Comparison of ENCODE assay signal across 8 cellular contexts in genomic region chr5:168295574-168296201, GRCh38. TPM values are rescaled to one million over a fixed set of nuclear protein-coding genes. Genes with fewer than 3 reads are reported as not detected.
DNase-seq lines count a peak whose midpoint lies in the region; ATAC-seq and TF ChIP-seq lines count a peak whose summit lies in the region.
"Had no signal": no experiment of that assay in that cellular context is flagged by ENCODE, and none has a peak within 500 bp of the region (broad histone marks: within the 10 kb centered on the region; RNA-seq: fewer than 3 reads in every experiment).

No MANE protein-coding gene starts in this region.

- TF ChIP-seq EP300 in stomach (IDR thresholded peaks at IDR 0.05): no peak

- peak overlapping the region; percentile 94 for H3K27ac ChIP-seq in HUES48 (ENCODE audit: low read depth, low read length)
- H3K27ac ChIP-seq in stomach: peak overlapping the region; percentile 72 to 90 (median 82)

- peak; percentile 67 for TF ChIP-seq CTCF in astrocyte of the spinal cord (IDR thresholded peaks at IDR 0.05; ENCODE audit: low read depth, low read length)
- TF ChIP-seq CTCF in stomach (IDR thresholded peaks at IDR 0.05): peak in 4 of 7 experiments; percentile 28 to 49 (median 44)

- no peak for ATAC-seq in HG03565 (IDR thresholded peaks at IDR 0.05; ENCODE audit: unreplicated experiment)
- ATAC-seq in GM21515 (IDR thresholded peaks at IDR 0.05; ENCODE audit: unreplicated experiment): no peak

- peaks cover 3% of the 10 kb centered on the region; the same call in 1 of the 2 replicates for H3K36me3 ChIP-seq in HUES48 (ENCODE audit: control insufficient read depth, insufficient read depth, low read length)
- no peaks in the 10 kb centered on the region for H3K36me3 ChIP-seq in stomach

- intact Hi-C loops in stomach (cut with DNase I; ENCODE audit: low total_unique reads): no loop called here

- H3K4me3 ChIP-seq in HUES48 (ENCODE audit: low read depth, low read length) (peak overlapping the region; percentile 47), astrocyte of the spinal cord (ENCODE audit: low read depth, low read length) (no peak overlapping the region), stomach (no peak overlapping the region)

- TF ChIP-seq POLR2A in stomach (IDR thresholded peaks at IDR 0.05): no peak

- no peaks in the 10 kb centered on the region for H3K9me3 ChIP-seq in HUES48 (ENCODE audit: control insufficient read depth, insufficient read depth, low read length)
- H3K9me3 ChIP-seq in stomach: no peaks in the 10 kb centered on the region

- 27 to 46% (median 40%) methylated on average over 10 to 12 of the region's 12 CpGs for WGBS in stomach, 5 donors

- H3K4me1 ChIP-seq in HUES48 (ENCODE audit: control insufficient read depth, insufficient read depth, low read length) (peaks cover 47% of the 10 kb centered on the region), stomach (peaks cover 15 to 69% (median 38%) of the 10 kb centered on the region in 4 donors)

- H3K9ac ChIP-seq in HUES48 (ENCODE audit: low read depth, low read length): peak overlapping the region; percentile 27

- H3K27me3 ChIP-seq in HUES48 (ENCODE audit: control insufficient read depth, insufficient read depth, low read length) (no peaks in the 10 kb centered on the region), stomach (peaks cover 0 to 49% (median 17%) of the 10 kb centered on the region in 3 donors)

- in situ Hi-C loops in astrocyte of the spinal cord (cut with HindIII; ENCODE audit: low sequenced_read_pairs): no loop called here

- peak; percentile 79 for DNase-seq in astrocyte of the spinal cord (ENCODE audit: low read depth, low spot score)
- peak; percentile 87 for DNase-seq in iPS-NIHi11 (ENCODE audit: low spot score)
- DNase-seq in stomach: peak; percentile 71
- no peak for DNase-seq in COLO668 (lab: John Stamatoyannopoulos, UW; ENCODE audit: unreplicated experiment)
- DNase-seq: stimulated activated CD4-positive, alpha-beta T cell treated with anti-CD3 and anti-CD28 coated beads, Interleukin-15, amount 100 ng/mL, for 24 hours had no signal

RNA-seq across cellular contexts. Expression of gene WWC1, which starts 4.2 kb away (rescaled TPM):
- total RNA-seq in stomach: 10 to 100 TPM; 18.1 to 82.6 (median 37.4) TPM
- polyA plus RNA-seq in stomach: 10 to 100 TPM; 11.3 to 45.5 (median 16.6) TPM
